In the genomic region with DNA sequence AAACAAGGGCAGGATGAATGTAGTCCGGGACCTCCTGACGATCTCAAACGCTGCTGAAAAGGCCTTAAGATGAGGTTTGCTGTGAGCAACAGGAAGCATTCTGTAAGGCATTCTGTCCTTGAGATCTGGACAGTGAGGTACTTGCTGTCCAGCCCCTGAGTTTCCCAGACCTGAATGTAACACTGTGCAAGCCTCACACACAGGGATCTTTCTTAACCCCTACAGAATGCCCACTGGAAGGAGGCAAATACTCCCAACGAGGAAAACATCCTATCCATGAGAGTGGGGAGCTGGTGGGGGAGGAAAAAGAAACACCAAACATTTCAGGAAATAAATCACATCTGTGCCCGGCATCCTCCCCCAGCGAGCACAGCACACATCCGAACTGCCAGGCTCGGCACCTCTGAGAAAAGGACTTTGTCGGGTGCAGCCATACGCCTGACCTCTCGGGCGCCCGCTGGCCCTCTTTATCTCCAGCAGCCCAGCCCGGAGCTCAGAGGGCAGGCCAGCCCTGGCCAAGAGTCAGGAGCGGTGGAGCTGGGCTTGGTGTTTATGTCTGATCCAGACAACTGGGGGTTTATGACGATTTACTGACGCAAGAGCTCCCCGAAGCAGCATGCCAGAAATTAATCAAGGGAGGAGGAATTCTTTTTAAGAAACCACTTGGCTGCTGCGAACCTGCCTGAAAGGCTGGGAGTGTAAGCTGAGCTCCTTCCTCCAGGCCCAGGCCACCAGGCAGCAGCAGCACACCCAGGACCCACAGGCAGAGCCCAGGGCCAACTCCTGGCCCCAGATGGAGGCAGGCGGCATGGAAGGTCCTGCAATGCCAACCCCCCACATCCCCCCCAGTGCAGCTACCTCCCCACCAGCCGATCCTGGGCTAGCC, we compare ENCODE assay signal across 9 cellular contexts.
DNase-seq lines count a peak whose midpoint lies in the region; ATAC-seq, FAIRE-seq and TF ChIP-seq lines count a peak whose summit lies in the region.
"Had no signal": no experiment of that assay in that cellular context is flagged by ENCODE, and none has a peak within 500 bp of the region (broad histone marks: within the 10 kb centered on the region; RNA-seq: fewer than 3 reads in every experiment).

No MANE protein-coding gene starts in this region.

- DNase-seq in HFF-Myc (ENCODE audit: extremely low read depth, low read depth) (peak; percentile 26), astrocyte (ENCODE audit: low read depth) (peak; percentile 93), kidney (no peak), smooth muscle cell (lab: John Stamatoyannopoulos, UW; ENCODE audit: unreplicated experiment) (no peak), GM13976 (ENCODE audit: low spot score) (no peak), NCI-H510A (lab: John Stamatoyannopoulos, UW) (no peak)
- no peak for DNase-seq in stimulated activated naive B cell treated with anti-CD40 and anti-IgM and Interleukin-4, amounts not matched to agents 10 μg/mL and 1 μg/mL and 100 μg/mL, for 72 hours

- H3K9me3 Mint-ChIP-seq in astrocyte (ENCODE audit: unreplicated experiment) = no peaks in the 10 kb centered on the region
- peaks cover 0 to 2% of the 10 kb centered on the region in 2 donors for H3K9me3 Mint-ChIP-seq in stimulated activated naive B cell treated with anti-CD40 and anti-IgM and Interleukin-4, amounts not matched to agents 10 μg/mL and 1 μg/mL and 100 μg/mL, for 72 hours

- H3K9me3 ChIP-seq in astrocyte (ENCODE audit: insufficient read depth, low read depth, low read length) = no peaks in the 10 kb centered on the region
- H3K9me3 ChIP-seq in kidney (ENCODE audit: control insufficient read depth in 1 of 2, low read length in 2 of 2) = no peaks in the 10 kb centered on the region
- no peaks in the 10 kb centered on the region for H3K9me3 ChIP-seq in smooth muscle cell (replicated peaks; ENCODE audit: low read depth)

- H3K36me3 Mint-ChIP-seq in astrocyte (ENCODE audit: low read depth, unreplicated experiment) = no peaks in the 10 kb centered on the region
- H3K36me3 Mint-ChIP-seq in stimulated activated naive B cell treated with anti-CD40 and anti-IgM and Interleukin-4, amounts not matched to agents 10 μg/mL and 1 μg/mL and 100 μg/mL, for 72 hours = peaks cover 17 to 20% of the 10 kb centered on the region in 2 donors

- H3K27me3 ChIP-seq in astrocyte (ENCODE audit: insufficient read depth, low read length) (no peaks in the 10 kb centered on the region), smooth muscle cell (ENCODE audit: low read depth) (no peaks in the 10 kb centered on the region)

- H2AFZ ChIP-seq in astrocyte (ENCODE audit: low read depth, low read length) (no peak overlapping the region), smooth muscle cell (ENCODE audit: low read depth) (no peak overlapping the region)

- WGBS in smooth muscle cell (ENCODE audit: low lambda C conversion rate) = 42% methylated on average over 21 of the region's 21 CpGs

- H3K27ac ChIP-seq in astrocyte (ENCODE audit: low read depth, low read length) (no peak overlapping the region), kidney (ENCODE audit: low read depth in 2 of 2, low read length in 2 of 2) (peak overlapping the region; percentile 47 to 76), smooth muscle cell (ENCODE audit: low read depth) (peak overlapping the region; percentile 61)

- intact Hi-C loops in kidney (cut with DNase I) = no loop called here

- H3K4me3 ChIP-seq in HFF-Myc (replicated peaks; ENCODE audit: low read depth, low read length) (no peak overlapping the region), astrocyte (ENCODE audit: insufficient read depth, low read depth, low read length) (no peak overlapping the region), kidney (ENCODE audit: low read length in 2 of 2) (no peak overlapping the region), smooth muscle cell (no peak overlapping the region)

- peak overlapping the region; percentile 6 for H3K9ac ChIP-seq in astrocyte (ENCODE audit: low read length)
- peak overlapping the region in 1 of 2 donors; percentile 56 for H3K9ac ChIP-seq in kidney (ENCODE audit: low read length in 2 of 2)
- no peak overlapping the region for H3K9ac ChIP-seq in smooth muscle cell (ENCODE audit: low read depth)

- H3K4me1 ChIP-seq in astrocyte (ENCODE audit: insufficient read depth, low read length) = peaks cover 11% of the 10 kb centered on the region
- H3K4me1 ChIP-seq in kidney (ENCODE audit: control insufficient read depth in 1 of 2, insufficient read depth in 1 of 2, low read depth in 1 of 2, low read length in 2 of 2) = peaks cover 13 to 27% of the 10 kb centered on the region in 2 donors
- H3K4me1 ChIP-seq in smooth muscle cell (ENCODE audit: low read depth) = peaks cover 10% of the 10 kb centered on the region

- no peak overlapping the region for H3K27ac Mint-ChIP-seq in astrocyte (ENCODE audit: unreplicated experiment)
- H3K27ac Mint-ChIP-seq in stimulated activated naive B cell treated with anti-CD40 and anti-IgM and Interleukin-4, amounts not matched to agents 10 μg/mL and 1 μg/mL and 100 μg/mL, for 72 hours = no peak overlapping the region

- peak overlapping the region; percentile 44 for H3K4me2 ChIP-seq in astrocyte (ENCODE audit: low read length)
- H3K4me2 ChIP-seq in smooth muscle cell = peak overlapping the region; percentile 6

- FAIRE-seq in astrocyte (lab: Jason Lieb, UNC) (peak; percentile 32), kidney (lab: Jason Lieb, UNC) (no peak)

- H4K20me1 ChIP-seq in astrocyte (ENCODE audit: insufficient read depth, low read length) (peaks cover 52% of the 10 kb centered on the region), smooth muscle cell (ENCODE audit: low read depth) (peaks cover 84% of the 10 kb centered on the region)

- peaks cover 14% of the 10 kb centered on the region for H3K79me2 ChIP-seq in astrocyte (ENCODE audit: insufficient read depth, low read length)
- peaks cover 51% of the 10 kb centered on the region for H3K79me2 ChIP-seq in smooth muscle cell (ENCODE audit: low read depth)

- no peak for TF ChIP-seq CTCF in HFF-Myc (IDR thresholded peaks at IDR 0.05; ENCODE audit: low read depth, low read length, missing control alignments)
- TF ChIP-seq CTCF in astrocyte (IDR thresholded peaks at IDR 0.05; ENCODE audit: insufficient read depth, low read depth, low read length) = no peak
- TF ChIP-seq CTCF in kidney (IDR thresholded peaks at IDR 0.05; ENCODE audit: borderline replicate concordance, extremely low read depth, insufficient read depth) = no peak
- TF ChIP-seq CTCF in smooth muscle cell (IDR thresholded peaks at IDR 0.05; ENCODE audit: borderline replicate concordance, insufficient read depth, poor library complexity, severe bottlenecking) = no peak
- no peak for TF ChIP-seq CTCF in GM13976 (IDR thresholded peaks at IDR 0.05; ENCODE audit: borderline replicate concordance, control extremely low read depth, extremely low read depth, insufficient read depth, missing control alignments)

- peaks cover 9% of the 10 kb centered on the region for H3K4me1 Mint-ChIP-seq in astrocyte (ENCODE audit: low read depth, unreplicated experiment)
- peaks cover 23 to 40% of the 10 kb centered on the region in 2 donors for H3K4me1 Mint-ChIP-seq in stimulated activated naive B cell treated with anti-CD40 and anti-IgM and Interleukin-4, amounts not matched to agents 10 μg/mL and 1 μg/mL and 100 μg/mL, for 72 hours

- no peaks in the 10 kb centered on the region for H3K27me3 Mint-ChIP-seq in astrocyte (ENCODE audit: low read depth, unreplicated experiment)
- H3K27me3 Mint-ChIP-seq in stimulated activated naive B cell treated with anti-CD40 and anti-IgM and Interleukin-4, amounts not matched to agents 10 μg/mL and 1 μg/mL and 100 μg/mL, for 72 hours = no peaks in the 10 kb centered on the region

- no peak overlapping the region for H3K4me3 Mint-ChIP-seq in astrocyte (ENCODE audit: unreplicated experiment)
- H3K4me3 Mint-ChIP-seq in stimulated activated naive B cell treated with anti-CD40 and anti-IgM and Interleukin-4, amounts not matched to agents 10 μg/mL and 1 μg/mL and 100 μg/mL, for 72 hours = no peak overlapping the region

- ATAC-seq in HG03354 (IDR thresholded peaks at IDR 0.05; ENCODE audit: poor library complexity, severe bottlenecking, unreplicated experiment) = no peak
- ATAC-seq in stimulated activated naive B cell treated with anti-CD40 and anti-IgM and Interleukin-4, amounts not matched to agents 10 μg/mL and 1 μg/mL and 100 μg/mL, for 72 hours (replicated peaks) = no peak
- ATAC-seq: Panc1 had no signal

- H3F3A ChIP-seq in smooth muscle cell (ENCODE audit: low read depth) = peaks cover 11% of the 10 kb centered on the region

- H3K36me3 ChIP-seq in astrocyte (ENCODE audit: insufficient read depth, low read length) (no peaks in the 10 kb centered on the region), kidney (ENCODE audit: control insufficient read depth in 1 of 2, insufficient read depth in 2 of 2, low read length in 2 of 2) (no peaks in the 10 kb centered on the region), smooth muscle cell (ENCODE audit: low read depth) (no peaks in the 10 kb centered on the region)

- in situ Hi-C loops in GM13976 (cut with MboI; ENCODE audit: low sequenced_read_pairs, unreplicated experiment) = no loop called here

Comparison
In these comparisons a context has a peak if more than half of its experiments do, and no peak if none do; other contexts are left out.
1. DNase-seq: peak in HFF-Myc (single experiment) and astrocyte (single experiment); none in kidney (single experiment), smooth muscle cell (single experiment), GM13976 (single experiment), NCI-H510A (single experiment) and stimulated activated naive B cell treated with anti-CD40 and anti-IgM and Interleukin-4, amounts not matched to agents 10 μg/mL and 1 μg/mL and 100 μg/mL, for 72 hours (single experiment).